18 cellular contexts compared by ENCODE assay signal in the genomic region with DNA sequence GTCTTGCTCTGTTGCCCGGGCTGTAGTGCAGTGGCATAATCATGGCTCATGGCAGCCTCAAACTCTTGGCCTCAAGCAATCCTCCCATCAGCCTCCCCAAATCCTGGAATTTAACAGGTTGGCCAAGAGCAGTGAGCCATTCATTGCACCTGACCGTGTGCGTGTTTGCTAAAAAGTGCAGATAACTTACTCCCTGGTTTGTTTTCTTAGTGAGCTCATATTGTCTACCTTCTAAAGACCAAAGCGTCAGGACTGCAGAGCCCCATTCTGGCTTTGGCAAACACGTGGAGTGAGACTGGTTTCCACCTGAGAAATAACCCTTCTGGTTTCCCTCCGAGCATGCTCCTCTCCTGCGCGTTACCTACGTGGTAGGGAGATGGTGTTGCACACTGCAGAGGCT. TPM values are rescaled to one million over a fixed set of nuclear protein-coding genes. Genes with fewer than 3 reads are reported as not detected.
DNase-seq lines count a peak whose midpoint lies in the region; ATAC-seq and TF ChIP-seq lines count a peak whose summit lies in the region.
"Had no signal": no experiment of that assay in that cellular context is flagged by ENCODE, and none has a peak within 500 bp of the region (broad histone marks: within the 10 kb centered on the region; RNA-seq: fewer than 3 reads in every experiment).

No MANE protein-coding gene starts in this region.

- intact Hi-C loops in activated CD8-positive, alpha-beta T cell treated with anti-CD3 and anti-CD28 coated beads for 36 hours (cut with micrococcal nuclease), result no loop called here

- TF ChIP-seq EP300 in tibial nerve (IDR thresholded peaks at IDR 0.05), result no peak

- peak overlapping the region; percentile 46 for H3K27ac Mint-ChIP-seq in activated CD8-positive, alpha-beta T cell treated with anti-CD3 and anti-CD28 coated beads, Interleukin-2, amount 10 ng/mL, durations not matched to agents 7 days and 5 days
- H3K27ac Mint-ChIP-seq in activated CD8-positive, alpha-beta T cell treated with anti-CD3 and anti-CD28 coated beads for 36 hours, result no peak overlapping the region
- H3K27ac Mint-ChIP-seq in progenitor cell of endocrine pancreas, result peak overlapping the region; percentile 1
- H3K27ac Mint-ChIP-seq: GM23338 had no signal

- no peak for TF ChIP-seq POLR2A in tibial nerve (IDR thresholded peaks at IDR 0.05)

- H3K36me3 ChIP-seq in hepatocyte (replicated peaks; ENCODE audit: insufficient read depth, low read depth) (no peaks in the 10 kb centered on the region), tibial nerve (no peaks in the 10 kb centered on the region)

- no peak for ATAC-seq in activated CD8-positive, alpha-beta T cell treated with anti-CD3 and anti-CD28 coated beads, Interleukin-2, amount 10 ng/mL, durations not matched to agents 7 days and 5 days
- no peak for ATAC-seq in activated CD8-positive, alpha-beta T cell treated with anti-CD3 and anti-CD28 coated beads for 36 hours
- ATAC-seq: GM23338 had no signal

- TF ChIP-seq CTCF in activated CD8-positive, alpha-beta T cell treated with anti-CD3 and anti-CD28 coated beads for 36 hours (IDR thresholded peaks at IDR 0.05), result no peak
- no peak for TF ChIP-seq CTCF in hepatocyte (IDR thresholded peaks at IDR 0.05; ENCODE audit: poor library complexity)
- no peak for TF ChIP-seq CTCF in progenitor cell of endocrine pancreas (IDR thresholded peaks at IDR 0.05; ENCODE audit: unreplicated experiment)
- no peak for TF ChIP-seq CTCF in tibial nerve (IDR thresholded peaks at IDR 0.05)

- no peak overlapping the region for H3K4me3 Mint-ChIP-seq in activated CD8-positive, alpha-beta T cell treated with anti-CD3 and anti-CD28 coated beads, Interleukin-2, amount 10 ng/mL, durations not matched to agents 7 days and 5 days
- H3K4me3 Mint-ChIP-seq in activated CD8-positive, alpha-beta T cell treated with anti-CD3 and anti-CD28 coated beads for 36 hours, result no peak overlapping the region
- H3K4me3 Mint-ChIP-seq in progenitor cell of endocrine pancreas (ENCODE audit: low read depth), result no peak overlapping the region
- H3K4me3 Mint-ChIP-seq: GM23338 had no signal

- CTCF ChIA-PET in activated CD8-positive, alpha-beta T cell treated with anti-CD3 and anti-CD28 coated beads, Interleukin-2, amount 10 ng/mL, durations not matched to agents 7 days and 5 days (lab: Charles Lee), result interaction anchor here (1.4 to 14.9 kb wide), 5 partner anchors 46 to 91 kb away, joined by 4 to 288 read pairs (median 9); no protein-coding TSS in a partner anchor
- CTCF ChIA-PET in activated CD8-positive, alpha-beta T cell treated with anti-CD3 and anti-CD28 coated beads for 36 hours (lab: Charles Lee), result interaction anchor here (0.8 to 3.6 kb wide), 3 partner anchors 50 to 92 kb away, joined by 3 to 42 read pairs (median 29); no protein-coding TSS in a partner anchor

- POLR2A ChIA-PET in activated CD8-positive, alpha-beta T cell treated with anti-CD3 and anti-CD28 coated beads, Interleukin-2, amount 10 ng/mL, durations not matched to agents 7 days and 5 days (lab: Charles Lee), result interaction anchor here (1.0 to 2.1 kb wide), 3 partner anchors 20 to 91 kb away, joined by 3 to 7 read pairs (median 7); partner anchors contain the start of gene ENO1
- POLR2A ChIA-PET in activated CD8-positive, alpha-beta T cell treated with anti-CD3 and anti-CD28 coated beads for 36 hours (lab: Charles Lee), result interaction anchor here (0.8 to 2.5 kb wide), 4 partner anchors 13 to 127 kb away, joined by 3 to 9 read pairs (median 4); no protein-coding TSS in a partner anchor

- H3K4me1 ChIP-seq in hepatocyte (ENCODE audit: insufficient read depth) (peaks cover 4% of the 10 kb centered on the region), tibial nerve (peaks cover 0 to 13% (median 0%) of the 10 kb centered on the region in 4 donors)

- 61% methylated on average over 9 of the region's 9 CpGs for WGBS in hepatocyte (ENCODE audit: low lambda C conversion rate, missing lambda C conversion rate)
- 83 to 84% methylated on average over 9 of the region's 9 CpGs for WGBS in tibial nerve, 2 donors

- no peak overlapping the region for H3K4me2 ChIP-seq in hepatocyte
- H3K4me2 ChIP-seq: GM23338 had no signal

- H4K20me1 ChIP-seq in hepatocyte (ENCODE audit: insufficient read depth, poor library complexity, severe bottlenecking), result no peaks in the 10 kb centered on the region

- peaks cover 58% of the 10 kb centered on the region for H3K4me1 Mint-ChIP-seq in activated CD8-positive, alpha-beta T cell treated with anti-CD3 and anti-CD28 coated beads, Interleukin-2, amount 10 ng/mL, durations not matched to agents 7 days and 5 days (ENCODE audit: low read depth)
- peaks cover 36% of the 10 kb centered on the region for H3K4me1 Mint-ChIP-seq in activated CD8-positive, alpha-beta T cell treated with anti-CD3 and anti-CD28 coated beads for 36 hours (ENCODE audit: low read depth)
- H3K4me1 Mint-ChIP-seq in progenitor cell of endocrine pancreas (ENCODE audit: low read depth), result peaks cover 15% of the 10 kb centered on the region

- H3K27ac ChIP-seq in hepatocyte (peak overlapping the region; percentile 60), tibial nerve (no peak overlapping the region)
- H3K27ac ChIP-seq: C4-2B had no signal

- no peak overlapping the region for H3K4me3 ChIP-seq in hepatocyte
- no peak overlapping the region for H3K4me3 ChIP-seq in tibial nerve
- H3K4me3 ChIP-seq: GM23338 had no signal

- H3K9me3 ChIP-seq in hepatocyte (ENCODE audit: low read depth), result no peaks in the 10 kb centered on the region
- no peaks in the 10 kb centered on the region for H3K9me3 ChIP-seq in tibial nerve

- no peak for DNase-seq in activated CD8-positive, alpha-beta T cell treated with anti-CD3 and anti-CD28 coated beads, Interleukin-2, amount 10 ng/mL, durations not matched to agents 7 days and 5 days
- DNase-seq in activated CD8-positive, alpha-beta T cell treated with anti-CD3 and anti-CD28 coated beads for 36 hours, result no peak
- DNase-seq in NCI-H510A (lab: John Stamatoyannopoulos, UW) (peak; percentile 39), hepatocyte (ENCODE audit: low spot score) (peak; percentile 55), progenitor cell of endocrine pancreas (ENCODE audit: low spot score, unreplicated experiment) (no peak), COR-L47 (lab: John Stamatoyannopoulos, UW) (no peak), AG08396 (ENCODE audit: low spot score) (no peak), tibial nerve (ENCODE audit: low spot score in 2 of 2) (no peak)
- DNase-seq: KBM-7; NCI-H1436 treated with DMSO at 0.1 percent for 48 hours; NCI-H2081 treated with DMSO at 0.1 percent for 48 hours; NCI-H2227 treated with DMSO at 0.1 percent for 48 hours; NCI-H526 treated with DMSO at 0.1 percent for 48 hours; NK-92 treated with Interleukin-12 subunit alpha and Interleukin-12 subunit beta, amount 100 ng/mL, for 24 hours had no signal

- H3K27me3 ChIP-seq in hepatocyte, result no peaks in the 10 kb centered on the region
- H3K27me3 ChIP-seq in tibial nerve, result no peaks in the 10 kb centered on the region

- H3K36me3 Mint-ChIP-seq in activated CD8-positive, alpha-beta T cell treated with anti-CD3 and anti-CD28 coated beads, Interleukin-2, amount 10 ng/mL, durations not matched to agents 7 days and 5 days (ENCODE audit: low read depth), result peaks cover 60% of the 10 kb centered on the region
- peaks cover 48% of the 10 kb centered on the region for H3K36me3 Mint-ChIP-seq in activated CD8-positive, alpha-beta T cell treated with anti-CD3 and anti-CD28 coated beads for 36 hours (ENCODE audit: low read depth)
- H3K36me3 Mint-ChIP-seq in progenitor cell of endocrine pancreas (ENCODE audit: insufficient read depth), result peaks cover 3% of the 10 kb centered on the region

- no peaks in the 10 kb centered on the region for H3K79me2 ChIP-seq in hepatocyte

- H3K9me2 ChIP-seq in hepatocyte (replicated peaks; ENCODE audit: insufficient read depth), result no peaks in the 10 kb centered on the region

- no peak overlapping the region for H2AFZ ChIP-seq in hepatocyte
- H2AFZ ChIP-seq: GM23338 had no signal

- H3K9me3 Mint-ChIP-seq in activated CD8-positive, alpha-beta T cell treated with anti-CD3 and anti-CD28 coated beads, Interleukin-2, amount 10 ng/mL, durations not matched to agents 7 days and 5 days (ENCODE audit: insufficient read depth), result no peaks in the 10 kb centered on the region
- peaks cover 4% of the 10 kb centered on the region for H3K9me3 Mint-ChIP-seq in activated CD8-positive, alpha-beta T cell treated with anti-CD3 and anti-CD28 coated beads for 36 hours
- H3K9me3 Mint-ChIP-seq in progenitor cell of endocrine pancreas (ENCODE audit: low read depth), result peaks cover 8% of the 10 kb centered on the region

- no peaks in the 10 kb centered on the region for H3K27me3 Mint-ChIP-seq in activated CD8-positive, alpha-beta T cell treated with anti-CD3 and anti-CD28 coated beads, Interleukin-2, amount 10 ng/mL, durations not matched to agents 7 days and 5 days (ENCODE audit: low read depth)
- H3K27me3 Mint-ChIP-seq in activated CD8-positive, alpha-beta T cell treated with anti-CD3 and anti-CD28 coated beads for 36 hours, result no peaks in the 10 kb centered on the region
- H3K27me3 Mint-ChIP-seq in progenitor cell of endocrine pancreas, result peaks cover 6% of the 10 kb centered on the region

RNA-seq across cellular contexts. Expression of gene CA6, which starts 32.2 kb away (rescaled TPM):
- 1 to 10 TPM; 6.3 to 6.4 TPM for total RNA-seq in activated CD8-positive, alpha-beta T cell treated with anti-CD3 and anti-CD28 coated beads, Interleukin-2, amount 10 ng/mL, durations not matched to agents 7 days and 5 days
- 1 to 10 TPM; 3.5 to 3.9 TPM for total RNA-seq in activated CD8-positive, alpha-beta T cell treated with anti-CD3 and anti-CD28 coated beads for 36 hours
- not detected in 2 replicates for total RNA-seq in hepatocyte
- not detected in 2 replicates for polyA plus RNA-seq in hepatocyte
- total RNA-seq in progenitor cell of endocrine pancreas, result not detected in 2 replicates
- total RNA-seq in tibial nerve, result not detected
- total RNA-seq: A172, GM23338, HT1080 had no signal
- polyA plus RNA-seq: GM23338 had no signal

RNA-seq across cellular contexts. Expression of gene ENO1, which starts 35.0 kb away (rescaled TPM):
- 1,000 to 10,000 TPM; 3,150 to 3,216 TPM for total RNA-seq in activated CD8-positive, alpha-beta T cell treated with anti-CD3 and anti-CD28 coated beads, Interleukin-2, amount 10 ng/mL, durations not matched to agents 7 days and 5 days
- total RNA-seq in activated CD8-positive, alpha-beta T cell treated with anti-CD3 and anti-CD28 coated beads for 36 hours, result 1,000 to 10,000 TPM; 4,199 to 4,245 TPM
- total RNA-seq in hepatocyte, result 580 and 659 TPM in 2 replicates
- polyA plus RNA-seq in hepatocyte, result 868 and 876 TPM in 2 replicates
- total RNA-seq in progenitor cell of endocrine pancreas, result 444 and 493 TPM in 2 replicates
- total RNA-seq in tibial nerve, result 100 to 1,000 TPM; 373 to 741 (median 459) TPM

Comparison
In these comparisons a context has a peak if more than half of its experiments do, and no peak if none do; other contexts are left out.
1. DNase-seq: peak in NCI-H510A (single experiment) and hepatocyte (single experiment); none in activated CD8-positive, alpha-beta T cell treated with anti-CD3 and anti-CD28 coated beads, Interleukin-2, amount 10 ng/mL, durations not matched to agents 7 days and 5 days (single experiment), activated CD8-positive, alpha-beta T cell treated with anti-CD3 and anti-CD28 coated beads for 36 hours (single experiment), progenitor cell of endocrine pancreas (single experiment), COR-L47 (single experiment), AG08396 (single experiment) and tibial nerve (0 of 2).